In the genomic region with DNA sequence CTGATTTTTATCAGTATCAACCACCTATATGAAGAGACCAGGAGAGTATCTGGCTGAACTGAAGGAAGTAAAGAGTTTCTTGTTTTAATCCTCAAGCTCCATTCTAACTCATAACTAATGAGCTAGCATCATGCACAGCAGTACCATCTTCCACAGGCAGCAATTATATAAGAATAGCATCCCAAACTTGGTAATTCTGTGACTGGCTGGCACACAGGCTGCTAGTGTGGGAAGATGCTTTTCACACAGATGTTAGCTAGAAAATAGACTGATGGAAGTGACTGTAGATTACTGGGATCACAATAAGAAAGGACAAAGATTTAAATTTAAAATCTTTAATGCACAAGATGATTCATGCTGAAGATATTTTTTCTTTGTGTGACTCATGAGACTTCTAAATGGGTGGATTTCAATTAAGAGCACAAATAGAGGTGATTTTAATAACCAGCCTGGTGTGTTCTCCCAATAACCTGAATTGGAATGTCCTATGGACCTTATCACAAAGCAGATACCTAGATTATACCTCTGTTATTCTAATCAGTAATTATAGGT, we compare ENCODE assay signal across 12 cellular contexts.
"Had no signal": no experiment of that assay in that cellular context is flagged by ENCODE, and none has a peak within 500 bp of the region (broad histone marks: within the 10 kb centered on the region; RNA-seq: fewer than 3 reads in every experiment).

No MANE protein-coding gene starts in this region.

- H3K4me1 ChIP-seq: colonic mucosa, psoas muscle, sigmoid colon, testis, upper lobe of right lung had no signal

- H3K27ac ChIP-seq: cardiac muscle cell, colonic mucosa, psoas muscle, sigmoid colon, testis, upper lobe of right lung had no signal

- H3K4me3 ChIP-seq: cardiac muscle cell, colonic mucosa, psoas muscle, sigmoid colon, testis, upper lobe of right lung had no signal

- H3K9me3 ChIP-seq: colonic mucosa, psoas muscle, sigmoid colon, testis, upper lobe of right lung had no signal

- ATAC-seq: activated T-cell treated with anti-CD3 and anti-CD28 coated beads, Interleukin-2, amount 50 U/mL, for 4 hours; psoas muscle; stimulated activated naive CD8-positive, alpha-beta T cell treated with anti-CD3 and anti-CD28 coated beads, Interleukin-15, Interleukin-2, amounts not matched to agents 100 U/mL and 50 U/mL, for 24 hours; upper lobe of right lung had no signal

- DNase-seq: activated CD4-positive, alpha-beta T cell treated with anti-CD3 and anti-CD28 coated beads, Interleukin-2, amount 50 U/mL, for 4 hours; activated effector memory CD4-positive, alpha-beta T cell treated with anti-CD3 and anti-CD28 coated beads, Interleukin-2, amount 50 U/mL, for 16 hours; activated T-cell treated with anti-CD3 and anti-CD28 coated beads, Interleukin-2, amount 50 U/mL, for 4 hours; colonic mucosa; effector memory CD4-positive, alpha-beta T cell; psoas muscle; sigmoid colon; stimulated activated CD4-positive, alpha-beta T cell treated with anti-CD3 and anti-CD28 coated beads, Interleukin-2, amount 100 ng/mL, for 24 hours; stimulated activated naive CD8-positive, alpha-beta T cell treated with anti-CD3 and anti-CD28 coated beads, Interleukin-15, Interleukin-2, amounts not matched to agents 100 U/mL and 50 U/mL, for 24 hours; testis; upper lobe of right lung had no signal

- H3K27me3 ChIP-seq: cardiac muscle cell, colonic mucosa, sigmoid colon, testis, upper lobe of right lung had no signal

- H3K36me3 ChIP-seq: cardiac muscle cell, colonic mucosa, sigmoid colon, upper lobe of right lung had no signal
